Comparison of ENCODE assay signal across 3 cellular contexts in the genomic region with DNA sequence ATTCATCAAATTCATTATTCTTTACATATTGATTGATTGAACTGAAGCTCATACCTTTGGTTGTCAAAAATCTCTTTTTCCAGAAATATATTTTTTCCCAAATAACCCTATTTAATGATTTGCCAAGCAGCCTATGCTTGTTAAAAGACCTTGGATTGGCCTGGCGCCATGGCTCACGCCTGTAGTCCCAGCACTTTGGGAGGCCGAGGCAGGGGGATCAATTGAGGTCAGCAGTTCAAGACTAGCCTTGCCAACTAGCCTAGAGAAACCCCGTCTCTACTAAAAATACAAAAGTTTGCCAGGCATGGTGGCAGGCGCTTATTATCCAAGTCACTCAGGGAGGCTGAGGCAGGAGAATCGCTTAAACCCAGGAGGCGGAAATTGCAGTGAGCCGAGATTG.
"Had no signal": no experiment of that assay in that cellular context is flagged by ENCODE, and none has a peak within 500 bp of the region (broad histone marks: within the 10 kb centered on the region; RNA-seq: fewer than 3 reads in every experiment).

No MANE protein-coding gene starts in this region.

- DNase-seq: GDM1, GF-D8 had no signal

- H3K4me3 ChIP-seq: GM12878 had no signal

- ATAC-seq: GM12878 had no signal
